In genomic region chr13:74452881-74453280, GRCh38 we compare ENCODE assay signal across 21 cellular contexts.
A peak's percentile ranks its signal among the peaks of the same experiment; 100 is the strongest.
DNase-seq lines count a peak whose midpoint lies in the region; ATAC-seq and TF ChIP-seq lines count a peak whose summit lies in the region.
"Had no signal": no experiment of that assay in that cellular context is flagged by ENCODE, and none has a peak within 500 bp of the region (broad histone marks: within the 10 kb centered on the region; RNA-seq: fewer than 3 reads in every experiment).

No MANE protein-coding gene starts in this region.

- peaks cover 15% of the 10 kb centered on the region for H3K27me3 Mint-ChIP-seq in activated CD4-positive, alpha-beta T cell treated with anti-CD3 and anti-CD28 coated beads for 36 hours
- peaks cover 64% of the 10 kb centered on the region for H3K27me3 Mint-ChIP-seq in stimulated activated memory B cell treated with anti-CD40 and anti-IgM and Interleukin-4, amounts not matched to agents 10 μg/mL and 1 μg/mL and 100 μg/mL, for 72 hours

- no peak overlapping the region for H3K27ac Mint-ChIP-seq in activated CD4-positive, alpha-beta T cell treated with anti-CD3 and anti-CD28 coated beads for 36 hours
- H3K27ac Mint-ChIP-seq in stimulated activated memory B cell treated with anti-CD40 and anti-IgM and Interleukin-4, amounts not matched to agents 10 μg/mL and 1 μg/mL and 100 μg/mL, for 72 hours = no peak overlapping the region
- H3K27ac Mint-ChIP-seq: B cell; CD4-positive, alpha-beta T cell; HFFc6 had no signal

- no peak overlapping the region for H3K27ac ChIP-seq in dorsolateral prefrontal cortex
- H3K27ac ChIP-seq: 22Rv1 had no signal

- H3K4me3 ChIP-seq in epithelial cell of esophagus (ENCODE audit: low read length) (no peak overlapping the region), dorsolateral prefrontal cortex (no peak overlapping the region)
- H3K4me3 ChIP-seq: K562 had no signal

- peaks cover 2% of the 10 kb centered on the region for H3K9me3 Mint-ChIP-seq in activated CD4-positive, alpha-beta T cell treated with anti-CD3 and anti-CD28 coated beads for 36 hours (ENCODE audit: low read depth)
- H3K9me3 Mint-ChIP-seq in stimulated activated memory B cell treated with anti-CD40 and anti-IgM and Interleukin-4, amounts not matched to agents 10 μg/mL and 1 μg/mL and 100 μg/mL, for 72 hours = peaks cover 5% of the 10 kb centered on the region
- H3K9me3 Mint-ChIP-seq: CD4-positive, alpha-beta T cell; HFFc6 had no signal

- intact Hi-C loops in activated CD4-positive, alpha-beta T cell treated with anti-CD3 and anti-CD28 coated beads for 36 hours (cut with DNase I, micrococcal nuclease) = no loop called here
- intact Hi-C loops in dorsolateral prefrontal cortex (cut with DNase I) = no loop called here

- CTCF ChIA-PET in activated CD4-positive, alpha-beta T cell treated with anti-CD3 and anti-CD28 coated beads for 36 hours (lab: Charles Lee) = interaction anchor here (0.8 kb wide), 1 partner anchor 13 kb away, joined by 3 read pairs; no protein-coding TSS in a partner anchor

- TF ChIP-seq CTCF in epithelial cell of esophagus (IDR thresholded peaks at IDR 0.05; ENCODE audit: insufficient read depth, low read depth, low read length, missing control alignments) (no peak), dorsolateral prefrontal cortex (IDR thresholded peaks at IDR 0.05 in 54 of 56, conservative IDR thresholded peaks at IDR 0.05 in 2 of 56; ENCODE audit: low read depth in 1 of 56, partially characterized antibody in 56 of 56) (no peak)

- H3K36me3 Mint-ChIP-seq in activated CD4-positive, alpha-beta T cell treated with anti-CD3 and anti-CD28 coated beads for 36 hours (ENCODE audit: low read depth) = peaks cover 2% of the 10 kb centered on the region
- no peaks in the 10 kb centered on the region for H3K36me3 Mint-ChIP-seq in stimulated activated memory B cell treated with anti-CD40 and anti-IgM and Interleukin-4, amounts not matched to agents 10 μg/mL and 1 μg/mL and 100 μg/mL, for 72 hours

- POLR2A ChIA-PET in activated CD4-positive, alpha-beta T cell treated with anti-CD3 and anti-CD28 coated beads for 36 hours (lab: Charles Lee) = no interaction called here

- peak; percentile 9 for ATAC-seq in activated CD4-positive, alpha-beta T cell treated with anti-CD3 and anti-CD28 coated beads for 36 hours
- ATAC-seq in HG02610 (IDR thresholded peaks at IDR 0.05; ENCODE audit: unreplicated experiment) (peak; percentile 65), HG03097 (IDR thresholded peaks at IDR 0.05; ENCODE audit: low FRiP score, unreplicated experiment) (no peak)
- peak; percentile 62 for ATAC-seq in stimulated activated memory B cell treated with anti-CD40 and anti-IgM and Interleukin-4, amounts not matched to agents 10 μg/mL and 1 μg/mL and 100 μg/mL, for 72 hours
- ATAC-seq: K562 had no signal

- peaks cover 6% of the 10 kb centered on the region for H3K4me1 Mint-ChIP-seq in activated CD4-positive, alpha-beta T cell treated with anti-CD3 and anti-CD28 coated beads for 36 hours
- H3K4me1 Mint-ChIP-seq in stimulated activated memory B cell treated with anti-CD40 and anti-IgM and Interleukin-4, amounts not matched to agents 10 μg/mL and 1 μg/mL and 100 μg/mL, for 72 hours = peaks cover 19% of the 10 kb centered on the region
- H3K4me1 Mint-ChIP-seq: B cell had no signal

- H3K27me3 ChIP-seq in dorsolateral prefrontal cortex = no peaks in the 10 kb centered on the region

- H3K4me3 Mint-ChIP-seq in activated CD4-positive, alpha-beta T cell treated with anti-CD3 and anti-CD28 coated beads for 36 hours = no peak overlapping the region
- H3K4me3 Mint-ChIP-seq in stimulated activated memory B cell treated with anti-CD40 and anti-IgM and Interleukin-4, amounts not matched to agents 10 μg/mL and 1 μg/mL and 100 μg/mL, for 72 hours = no peak overlapping the region
- H3K4me3 Mint-ChIP-seq: B cell; CD4-positive, alpha-beta T cell; HFFc6 had no signal

- DNase-seq in activated CD4-positive, alpha-beta T cell treated with anti-CD3 and anti-CD28 coated beads for 36 hours = no peak
- DNase-seq in activated CD4-positive, alpha-beta T cell treated with anti-CD3 and anti-CD28 coated beads, Interleukin-2, amount 50 U/mL, for 4 hours = no peak
- DNase-seq in epithelial cell of esophagus (ENCODE audit: low read depth) (peak; percentile 60), NCI-H2171 treated with DMSO at 0.1 percent for 48 hours (lab: John Stamatoyannopoulos, UW) (no peak), dorsolateral prefrontal cortex (no peak)
- DNase-seq: CD4-positive, alpha-beta T cell; DMS153; GDM1; H7; HFFc6; NCI-H1105; NCI-H2081; NCI-H446 treated with DMSO at 0.1 percent for 48 hours; NK-92 treated with Interleukin-12 subunit alpha and Interleukin-12 subunit beta, amount 100 ng/mL, for 24 hours; Right ventricle myocardium superior had no signal
